ENCODE assay signal across 1 cellular context in the genomic region with DNA sequence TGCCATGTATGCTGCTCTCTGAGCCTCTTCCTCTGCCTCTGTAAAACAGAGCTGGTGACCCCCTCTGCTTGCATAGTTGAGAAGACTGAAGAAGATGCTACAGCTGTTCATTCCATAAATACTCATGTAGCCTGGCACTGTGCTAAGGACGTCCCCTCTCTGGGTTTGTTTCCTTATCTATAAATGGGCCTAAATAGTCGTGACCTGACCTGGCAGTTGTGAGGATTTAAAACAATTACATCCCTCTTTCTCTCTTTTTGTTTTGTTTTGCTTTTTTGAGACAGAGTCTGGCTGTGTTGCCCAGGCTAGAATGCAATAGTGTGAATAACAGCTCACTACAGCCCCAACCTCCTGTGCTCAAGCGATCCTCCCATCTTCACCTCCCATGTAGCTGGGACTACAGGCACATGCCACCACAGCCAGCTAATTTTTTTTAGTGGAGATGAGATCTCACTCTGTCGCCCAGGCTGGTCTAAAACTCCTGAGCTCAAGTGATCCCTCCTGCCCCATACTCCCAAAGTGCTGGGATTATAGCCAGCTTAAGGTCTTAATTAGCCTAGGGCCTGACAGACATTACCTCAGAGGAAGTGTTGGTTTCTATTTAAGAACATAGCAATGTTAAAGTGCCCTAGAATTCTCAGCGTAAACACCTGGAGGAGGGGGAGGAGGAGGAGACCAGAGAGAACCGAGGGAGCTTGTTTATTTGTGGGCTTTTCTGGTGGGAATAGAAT.
TF ChIP-seq lines count a peak whose summit lies in the region.

No MANE protein-coding gene starts in this region.

TF ChIP-seq in HEK293, 187 proteins besides CTCF, POLR2A, EP300 and RAD21:
- TF ChIP-seq ZNF366 (tag by site-specific recombination; conservative IDR thresholded peaks at IDR 0.05): peak; percentile 29; the same call in 1 of the 2 replicates
- TF ChIP-seq ZNF629 (tag by site-specific recombination; IDR thresholded peaks at IDR 0.05): peak; percentile 36; the same call in 1 of the 2 replicates
- TF ChIP-seq, protein P1, sequence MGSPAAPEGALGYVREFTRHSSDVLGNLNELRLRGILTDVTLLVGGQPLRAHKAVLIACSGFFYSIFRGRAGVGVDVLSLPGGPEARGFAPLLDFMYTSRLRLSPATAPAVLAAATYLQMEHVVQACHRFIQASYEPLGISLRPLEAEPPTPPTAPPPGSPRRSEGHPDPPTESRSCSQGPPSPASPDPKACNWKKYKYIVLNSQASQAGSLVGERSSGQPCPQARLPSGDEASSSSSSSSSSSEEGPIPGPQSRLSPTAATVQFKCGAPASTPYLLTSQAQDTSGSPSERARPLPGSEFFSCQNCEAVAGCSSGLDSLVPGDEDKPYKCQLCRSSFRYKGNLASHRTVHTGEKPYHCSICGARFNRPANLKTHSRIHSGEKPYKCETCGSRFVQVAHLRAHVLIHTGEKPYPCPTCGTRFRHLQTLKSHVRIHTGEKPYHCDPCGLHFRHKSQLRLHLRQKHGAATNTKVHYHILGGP (tag by site-specific recombination; IDR thresholded peaks at IDR 0.05): no peak
- peak; percentile 72 for TF ChIP-seq WT1 (tag by site-specific recombination; IDR thresholded peaks at IDR 0.05)
- TF ChIP-seq ZNF121 (tag by site-specific recombination; IDR thresholded peaks at IDR 0.05): peak; percentile 79
- TF ChIP-seq, protein P2, sequence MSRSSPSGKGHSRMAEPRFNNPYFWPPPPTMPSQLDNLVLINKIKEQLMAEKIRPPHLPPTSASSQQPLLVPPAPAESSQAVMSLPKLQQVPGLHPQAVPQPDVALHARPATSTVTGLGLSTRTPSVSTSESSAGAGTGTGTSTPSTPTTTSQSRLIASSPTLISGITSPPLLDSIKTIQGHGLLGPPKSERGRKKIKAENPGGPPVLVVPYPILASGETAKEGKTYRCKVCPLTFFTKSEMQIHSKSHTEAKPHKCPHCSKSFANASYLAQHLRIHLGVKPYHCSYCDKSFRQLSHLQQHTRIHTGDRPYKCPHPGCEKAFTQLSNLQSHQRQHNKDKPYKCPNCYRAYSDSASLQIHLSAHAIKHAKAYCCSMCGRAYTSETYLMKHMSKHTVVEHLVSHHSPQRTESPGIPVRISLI (tag by site-specific recombination; IDR thresholded peaks at IDR 0.05): peak; percentile 45; the same call in 1 of the 2 replicates
- TF ChIP-seq KLF8 (tag by site-specific recombination; IDR thresholded peaks at IDR 0.05): 0 out of 2 replicates have a peak, but pooled peaks have one; percentile 50
- TF ChIP-seq MEIS1 (CRISPR knock-in tag; IDR thresholded peaks at IDR 0.05; ENCODE audit: borderline replicate concordance): no peak
- 0 out of 2 replicates have a peak, but pooled peaks have one; percentile 21 for TF ChIP-seq SP7 (tag by site-specific recombination; IDR thresholded peaks at IDR 0.05)
TF ChIP-seq in HEK293: peak in this region for 7.
